17 cellular contexts compared by ENCODE assay signal in the genomic region with DNA sequence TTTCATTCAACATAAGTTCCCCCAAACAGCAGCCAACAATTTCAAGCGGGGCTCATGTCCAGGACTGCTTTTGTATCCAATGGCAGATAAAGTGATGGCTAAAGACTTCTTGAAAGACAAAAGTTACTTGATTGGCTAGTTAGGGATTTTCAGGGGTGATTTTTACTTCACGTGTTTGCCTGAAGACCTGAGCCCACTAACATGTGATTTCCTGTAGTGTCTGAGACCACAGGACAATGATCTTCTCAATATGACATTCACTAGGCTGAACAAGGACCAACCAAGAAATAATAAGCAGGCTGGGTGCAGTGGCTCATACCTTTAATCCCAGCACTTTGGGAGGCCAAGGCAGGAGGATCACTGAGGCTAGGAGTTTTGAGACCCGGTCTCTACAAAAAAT. TPM values are rescaled to one million over a fixed set of nuclear protein-coding genes. Genes with fewer than 3 reads are reported as not detected.
DNase-seq lines count a peak whose midpoint lies in the region; ATAC-seq, FAIRE-seq and TF ChIP-seq lines count a peak whose summit lies in the region.
"Had no signal": no experiment of that assay in that cellular context is flagged by ENCODE, and none has a peak within 500 bp of the region (broad histone marks: within the 10 kb centered on the region; RNA-seq: fewer than 3 reads in every experiment).

No MANE protein-coding gene starts in this region.

- H3K79me2 ChIP-seq in HepG2 (ENCODE audit: insufficient read depth, low read length) (no peaks in the 10 kb centered on the region), OCI-LY7 (ENCODE audit: insufficient read depth, low read depth, low read length) (no peaks in the 10 kb centered on the region)

- peaks cover 40% of the 10 kb centered on the region for H3K4me1 Mint-ChIP-seq in stimulated activated effector memory CD8-positive, alpha-beta T cell treated with anti-CD3 and anti-CD28 coated beads, Interleukin-12 subunit alpha, Interleukin-12 subunit beta, amount 100 ng/mL, for 72 hours
- no peaks in the 10 kb centered on the region for H3K4me1 Mint-ChIP-seq in immature natural killer cell

- H3K9me3 Mint-ChIP-seq in stimulated activated effector memory CD8-positive, alpha-beta T cell treated with anti-CD3 and anti-CD28 coated beads, Interleukin-12 subunit alpha, Interleukin-12 subunit beta, amount 100 ng/mL, for 72 hours, result no peaks in the 10 kb centered on the region
- H3K9me3 Mint-ChIP-seq in immature natural killer cell, result no peaks in the 10 kb centered on the region
- H3K9me3 Mint-ChIP-seq: CD4-positive, alpha-beta memory T cell; HFFc6 had no signal

- in situ Hi-C loops in HepG2 (cut with HindIII; ENCODE audit: extremely low pct_ligation_motif_present, low pct_unique_long_range_greater_than_20kb), result no loop called here

- no peaks in the 10 kb centered on the region for H4K20me1 ChIP-seq in HepG2 (ENCODE audit: insufficient read depth, low read length)
- no peaks in the 10 kb centered on the region for H4K20me1 ChIP-seq in OCI-LY7 (ENCODE audit: insufficient read depth, low read length)

- no peak for TF ChIP-seq POLR2A in HepG2 (IDR thresholded peaks at IDR 0.05; ENCODE audit: insufficient read depth in 1 of 2, low read depth in 2 of 2, low read length in 2 of 2)
- TF ChIP-seq POLR2A in right lobe of liver (IDR thresholded peaks at IDR 0.05), result no peak

- H3K27me3 Mint-ChIP-seq in immature natural killer cell (ENCODE audit: low read depth in 3 of 3), result peaks cover 0 to 2% (median 2%) of the 10 kb centered on the region in 3 donors

- H3K4me2 ChIP-seq in HepG2 (ENCODE audit: low read depth, low read length) (no peak overlapping the region), OCI-LY7 (ENCODE audit: low read length) (no peak overlapping the region)

- POLR2A ChIA-PET in HepG2 (lab: Yijun Ruan, JAX), result no interaction called here
- POLR2A ChIA-PET in OCI-LY7 (lab: Charles Lee), result no interaction called here

- WGBS in HepG2 (ENCODE audit: low lambda C conversion rate), result 20% methylated on average over 3 of the region's 3 CpGs
- WGBS in right lobe of liver (ENCODE audit: insufficient coverage, low coverage, low lambda C conversion rate, missing lambda C conversion rate), result 77% methylated on average over 3 of the region's 3 CpGs

- H3K27ac Mint-ChIP-seq in stimulated activated effector memory CD8-positive, alpha-beta T cell treated with anti-CD3 and anti-CD28 coated beads, Interleukin-12 subunit alpha, Interleukin-12 subunit beta, amount 100 ng/mL, for 72 hours, result peak overlapping the region; percentile 54
- no peak overlapping the region for H3K27ac Mint-ChIP-seq in immature natural killer cell
- H3K27ac Mint-ChIP-seq: CD4-positive, alpha-beta memory T cell; HFFc6 had no signal

- intact Hi-C loops in HepG2 (cut with micrococcal nuclease; ENCODE audit: unreplicated experiment) (no loop called here), right lobe of liver (cut with DNase I) (no loop called here), OCI-LY7 (cut with micrococcal nuclease; ENCODE audit: unreplicated experiment) (no loop called here), cardiac septum (cut with DNase I) (no loop called here)

- H3K27ac ChIP-seq in HepG2 (ENCODE audit: extremely low read length, insufficient read depth, low read length) (no peak overlapping the region), right lobe of liver (no peak overlapping the region), OCI-LY7 (ENCODE audit: low read depth, low read length, poor library complexity, severe bottlenecking) (no peak overlapping the region)
- H3K27ac ChIP-seq: C4-2B had no signal

- H3K9me3 ChIP-seq in HepG2 (ENCODE audit: low read length) (no peaks in the 10 kb centered on the region), right lobe of liver (no peaks in the 10 kb centered on the region), OCI-LY7 (ENCODE audit: low read length) (no peaks in the 10 kb centered on the region)

- H2AFZ ChIP-seq in HepG2 (ENCODE audit: low read length) (no peak overlapping the region), OCI-LY7 (ENCODE audit: low read length) (peak overlapping the region; percentile 34; the same call in 1 of the 2 replicates)

- peaks cover 5% of the 10 kb centered on the region for H3K36me3 Mint-ChIP-seq in stimulated activated effector memory CD8-positive, alpha-beta T cell treated with anti-CD3 and anti-CD28 coated beads, Interleukin-12 subunit alpha, Interleukin-12 subunit beta, amount 100 ng/mL, for 72 hours
- H3K36me3 Mint-ChIP-seq in immature natural killer cell, result no peaks in the 10 kb centered on the region
- H3K36me3 Mint-ChIP-seq: CD4-positive, alpha-beta memory T cell had no signal

- no peak for FAIRE-seq in HepG2 (lab: Jason Lieb, UNC)

- no peaks in the 10 kb centered on the region for H3K4me1 ChIP-seq in HepG2 (ENCODE audit: insufficient read depth, low read length)
- H3K4me1 ChIP-seq in right lobe of liver, result no peaks in the 10 kb centered on the region
- peaks cover 46% of the 10 kb centered on the region for H3K4me1 ChIP-seq in OCI-LY7 (ENCODE audit: insufficient read depth, low read length, poor library complexity, severe bottlenecking)

- H3K4me3 ChIP-seq in HepG2 (replicated peaks in 1 of 3; ENCODE audit: insufficient read depth in 1 of 3, low read depth in 2 of 3, low read length in 3 of 3), result no peak overlapping the region
- H3K4me3 ChIP-seq in right lobe of liver, result no peak overlapping the region
- H3K4me3 ChIP-seq in OCI-LY7 (ENCODE audit: low read depth, low read length, poor library complexity, severe bottlenecking), result no peak overlapping the region

- H3K27me3 ChIP-seq in HepG2 (ENCODE audit: control insufficient read depth in 1 of 2, insufficient read depth in 2 of 2, low read length in 2 of 2), result peaks cover 3 to 9% of the 10 kb centered on the region in 2 experiments; a peak in 2 of 5 replicates
- no peaks in the 10 kb centered on the region for H3K27me3 ChIP-seq in right lobe of liver

- H3K36me3 ChIP-seq in HepG2 (replicated peaks in 1 of 2; ENCODE audit: control insufficient read depth in 1 of 2, insufficient read depth in 2 of 2, low read length in 2 of 2), result no peaks in the 10 kb centered on the region
- H3K36me3 ChIP-seq in right lobe of liver, result no peaks in the 10 kb centered on the region
- H3K36me3 ChIP-seq in OCI-LY7 (ENCODE audit: insufficient read depth, low read length), result no peaks in the 10 kb centered on the region

- no peak overlapping the region for H3K9ac ChIP-seq in HepG2 (ENCODE audit: insufficient read depth, low read depth, low read length)

- no peaks in the 10 kb centered on the region for H3K9me2 ChIP-seq in OCI-LY7 (ENCODE audit: insufficient read depth, low read length)

- TF ChIP-seq EP300 in HepG2 (IDR thresholded peaks at IDR 0.05; ENCODE audit: low read depth in 2 of 2, low read length in 2 of 2), result no peak
- no peak for TF ChIP-seq EP300 in HepG2 (CRISPR knock-in tag; IDR thresholded peaks at IDR 0.05; ENCODE audit: borderline replicate concordance)

- TF ChIP-seq CTCF in HepG2 (CRISPR knock-in tag; IDR thresholded peaks at IDR 0.05) (no peak), right lobe of liver (IDR thresholded peaks at IDR 0.05) (no peak), OCI-LY7 (conservative IDR thresholded peaks at IDR 0.05; ENCODE audit: low read length) (no peak)

- no TSS peak for BruUV-seq in HepG2 (replicated peaks; lab: Mats Ljungman, UMichigan)
- no TSS peak for BruUV-seq in OCI-LY7 (replicated peaks; lab: Mats Ljungman, UMichigan)

- TF ChIP-seq RAD21 in HepG2 (CRISPR knock-in tag; IDR thresholded peaks at IDR 0.05), result no peak

- CTCF ChIA-PET in HepG2 (lab: Yijun Ruan, JAX; ENCODE audit: low intra/inter-chr PET ratio, low total read pairs), result no interaction called here
- CTCF ChIA-PET in OCI-LY7 (lab: Charles Lee; ENCODE audit: unreplicated experiment), result no interaction called here

- ATAC-seq in HepG2, result no peak
- no peak for ATAC-seq in right lobe of liver
- ATAC-seq in stimulated activated effector memory CD8-positive, alpha-beta T cell treated with anti-CD3 and anti-CD28 coated beads, Interleukin-12 subunit alpha, Interleukin-12 subunit beta, amount 100 ng/mL, for 72 hours, result no peak

- DNase-seq in HepG2 (ENCODE audit: low spot score) (no peak), right lobe of liver (no peak), OCI-LY7 (ENCODE audit: low spot score) (no peak), immature natural killer cell (no peak), NCI-H526 (lab: John Stamatoyannopoulos, UW) (no peak), cardiac septum (ENCODE audit: low spot score) (no peak)
- DNase-seq in stimulated activated effector memory CD8-positive, alpha-beta T cell treated with anti-CD3 and anti-CD28 coated beads, Interleukin-12 subunit alpha, Interleukin-12 subunit beta, amount 100 ng/mL, for 72 hours (ENCODE audit: low spot score in 2 of 2), result no peak
- DNase-seq: 8988T; AML-193; CD4-positive, alpha-beta memory T cell; DMS79; HCEC 1CT; HFFc6 had no signal

- H3K4me3 Mint-ChIP-seq in stimulated activated effector memory CD8-positive, alpha-beta T cell treated with anti-CD3 and anti-CD28 coated beads, Interleukin-12 subunit alpha, Interleukin-12 subunit beta, amount 100 ng/mL, for 72 hours, result no peak overlapping the region
- H3K4me3 Mint-ChIP-seq in immature natural killer cell, result no peak overlapping the region
- H3K4me3 Mint-ChIP-seq: CD4-positive, alpha-beta memory T cell; HFFc6 had no signal

RNA-seq across cellular contexts. Expression of a gene that starts 10.4 kb away (rescaled TPM):
- not detected in 2 replicates for total RNA-seq in HepG2 (2016; rRNA removed; fragmentation: Illumina TruSeq; extraction: Trizol)
- total RNA-seq in HepG2 (2016; cell fraction: cytosol; rRNA removed; fragmentation: Illumina TruSeq; extraction: Trizol; ENCODE audit: low read depth), result not detected in 2 replicates
- total RNA-seq in HepG2 (2016; cell fraction: insoluble cytoplasmic fraction; rRNA removed; fragmentation: Illumina TruSeq; extraction: Trizol), result 0.17 TPM in 1 of 2 replicates, not detected in the other
- total RNA-seq in HepG2 (2016; cell fraction: membrane; rRNA removed; fragmentation: Illumina TruSeq; extraction: Trizol), result not detected in 2 replicates
- not detected in 2 replicates for total RNA-seq in HepG2 (2016; cell fraction: nucleus; rRNA removed; fragmentation: Illumina TruSeq; extraction: Trizol)
- polyA plus RNA-seq in HepG2 (2011; rRNA removed), result 0.01 TPM in 1 of 2 replicates, not detected in the other
- polyA plus RNA-seq in HepG2 (2011; cell fraction: cytosol; rRNA removed), result not detected in 2 replicates
- polyA plus RNA-seq in HepG2 (2011; cell fraction: nucleus; rRNA removed), result not detected in 2 replicates
- polyA plus RNA-seq in HepG2 (2012), result 0.64 TPM in 2 replicates
- polyA plus RNA-seq in HepG2 (2016; cell fraction: cytosol; fragmentation: Illumina TruSeq; extraction: Trizol; ENCODE audit: low read depth), result not detected in 2 replicates
- polyA plus RNA-seq in HepG2 (2016; cell fraction: insoluble cytoplasmic fraction; fragmentation: Illumina TruSeq; extraction: Trizol; ENCODE audit: low read depth), result not detected in 2 replicates
- polyA plus RNA-seq in HepG2 (2016; cell fraction: membrane; fragmentation: Illumina TruSeq; extraction: Trizol; ENCODE audit: low read depth), result not detected in 2 replicates
- not detected in 2 replicates for polyA plus RNA-seq in HepG2 (2016; cell fraction: nucleus; fragmentation: Illumina TruSeq; extraction: Trizol; ENCODE audit: insufficient read depth, low read depth)
- not detected in 2 replicates for polyA minus RNA-seq in HepG2 (2011; rRNA and poly(A)+ RNA removed; ENCODE audit: low replicate concordance)
- not detected in 2 replicates for polyA minus RNA-seq in HepG2 (2011; cell fraction: cytosol; rRNA and poly(A)+ RNA removed)
- not detected in 2 replicates for polyA minus RNA-seq in HepG2 (2011; cell fraction: nucleus; rRNA and poly(A)+ RNA removed)
- total RNA-seq in right lobe of liver, result under 1 TPM in 5 of 6 experiments, not detected in 1; 0.06 to 0.22 (median 0.13) TPM
- 0.23 and 0.57 TPM in 2 replicates for total RNA-seq in OCI-LY7 (2014; rRNA removed; shearing (Covaris generic))
- not detected in 2 replicates for total RNA-seq in OCI-LY7 (2022)
- under 1 TPM; 0.09 to 0.46 (median 0.14) TPM for polyA plus RNA-seq in immature natural killer cell
- 0.13 TPM for total RNA-seq in cardiac septum
- total RNA-seq: CD4-positive, alpha-beta memory T cell; G401; H4; HFFc6; HT1080 had no signal
